Comparison of ENCODE assay signal across 8 cellular contexts in genomic region chr6:31094389-31094881, GRCh38. TPM values are rescaled to one million over a fixed set of nuclear protein-coding genes. Genes with fewer than 3 reads are reported as not detected.
DNase-seq lines count a peak whose midpoint lies in the region; ATAC-seq and TF ChIP-seq lines count a peak whose summit lies in the region.

No MANE protein-coding gene starts in this region.

- no peaks in the 10 kb centered on the region for H3K36me3 ChIP-seq in upper lobe of left lung
- no peaks in the 10 kb centered on the region for H3K36me3 ChIP-seq in H7 (replicated peaks; ENCODE audit: control insufficient read depth, insufficient read depth, low read length)

- 25 to 34% methylated on average over 3 of the region's 3 CpGs for WGBS in upper lobe of left lung, 2 donors

- no peak overlapping the region for H3K4me3 ChIP-seq in upper lobe of left lung
- H3K4me3 ChIP-seq in H7 (ENCODE audit: insufficient read depth, low read depth, low read length): no peak overlapping the region

- no peak for TF ChIP-seq POLR2A in upper lobe of left lung (IDR thresholded peaks at IDR 0.05)

- H3K9me3 ChIP-seq in upper lobe of left lung: no peaks in the 10 kb centered on the region

- H3K9me3 Mint-ChIP-seq in activated CD8-positive, alpha-beta memory T cell treated with anti-CD3 and anti-CD28 coated beads, Interleukin-2, amount 10 ng/mL, durations not matched to agents 7 days and 5 days (ENCODE audit: low read depth): no peaks in the 10 kb centered on the region

- peak in 1 of 4 donors; percentile 23 for TF ChIP-seq EP300 in upper lobe of left lung (IDR thresholded peaks at IDR 0.05)

- peak overlapping the region in 3 of 4 donors; percentile 18 to 44 (median 35) for H3K27ac ChIP-seq in upper lobe of left lung

- H3K27me3 Mint-ChIP-seq in activated CD8-positive, alpha-beta memory T cell treated with anti-CD3 and anti-CD28 coated beads, Interleukin-2, amount 10 ng/mL, durations not matched to agents 7 days and 5 days: no peaks in the 10 kb centered on the region

- DNase-seq in activated naive CD4-positive, alpha-beta T cell treated with Interleukin-2 at 50 U/mL for 16 hours: peak; percentile 22
- no peak for DNase-seq in activated naive CD4-positive, alpha-beta T cell treated with anti-CD3 and anti-CD28 coated beads, Interleukin-2, amount 50 U/mL, for 16 hours
- DNase-seq in activated CD8-positive, alpha-beta memory T cell treated with anti-CD3 and anti-CD28 coated beads, Interleukin-2, amount 10 ng/mL, durations not matched to agents 7 days and 5 days: peak; percentile 52
- no peak for DNase-seq in left ventricle myocardium superior
- no peak for DNase-seq in upper lobe of left lung
- DNase-seq in foreskin melanocyte: no peak
- DNase-seq in H7: no peak
- no peak for DNase-seq in inferior parietal cortex (ENCODE audit: extremely low spot score)

- CTCF ChIA-PET in activated CD8-positive, alpha-beta memory T cell treated with anti-CD3 and anti-CD28 coated beads, Interleukin-2, amount 10 ng/mL, durations not matched to agents 7 days and 5 days (lab: Charles Lee): interaction anchor here (0.9 to 4.2 kb wide), 4 partner anchors 9 to 40 kb away, joined by 3 to 23 read pairs (median 6); no protein-coding TSS in a partner anchor

- no peak overlapping the region for H3K4me3 Mint-ChIP-seq in activated CD8-positive, alpha-beta memory T cell treated with anti-CD3 and anti-CD28 coated beads, Interleukin-2, amount 10 ng/mL, durations not matched to agents 7 days and 5 days

- peak overlapping the region; percentile 77 for H3K27ac Mint-ChIP-seq in activated CD8-positive, alpha-beta memory T cell treated with anti-CD3 and anti-CD28 coated beads, Interleukin-2, amount 10 ng/mL, durations not matched to agents 7 days and 5 days

- no peaks in the 10 kb centered on the region for H3K36me3 Mint-ChIP-seq in activated CD8-positive, alpha-beta memory T cell treated with anti-CD3 and anti-CD28 coated beads, Interleukin-2, amount 10 ng/mL, durations not matched to agents 7 days and 5 days

- H3K4me1 ChIP-seq in upper lobe of left lung: peaks cover 21 to 39% (median 29%) of the 10 kb centered on the region in 4 donors

- intact Hi-C loops in left ventricle myocardium superior (cut with micrococcal nuclease): no loop called here

- no peaks in the 10 kb centered on the region for H3K27me3 ChIP-seq in upper lobe of left lung
- H3K27me3 ChIP-seq in H7 (ENCODE audit: control insufficient read depth, insufficient read depth, low read length): no peaks in the 10 kb centered on the region

- no peak for TF ChIP-seq CTCF in upper lobe of left lung (IDR thresholded peaks at IDR 0.05)

- peak; percentile 72 for ATAC-seq in activated CD8-positive, alpha-beta memory T cell treated with anti-CD3 and anti-CD28 coated beads, Interleukin-2, amount 10 ng/mL, durations not matched to agents 7 days and 5 days
- ATAC-seq in left ventricle myocardium superior: peak; percentile 28
- no peak for ATAC-seq in upper lobe of left lung (ENCODE audit: low FRiP score in 2 of 2)

- peaks cover 19% of the 10 kb centered on the region for H3K4me1 Mint-ChIP-seq in activated CD8-positive, alpha-beta memory T cell treated with anti-CD3 and anti-CD28 coated beads, Interleukin-2, amount 10 ng/mL, durations not matched to agents 7 days and 5 days

RNA-seq across cellular contexts. Expression of gene C6orf15, which starts 17.9 kb away (rescaled TPM):
- total RNA-seq in activated CD8-positive, alpha-beta memory T cell treated with anti-CD3 and anti-CD28 coated beads, Interleukin-2, amount 10 ng/mL, durations not matched to agents 7 days and 5 days: not detected
- total RNA-seq in left ventricle myocardium superior (not detected), upper lobe of left lung (not detected)
- not detected in 2 replicates for total RNA-seq in H7 (2014; rRNA removed; shearing (Covaris generic))

RNA-seq across cellular contexts. Expression of gene PSORS1C1, which starts 20.2 kb away (rescaled TPM):
- total RNA-seq in activated CD8-positive, alpha-beta memory T cell treated with anti-CD3 and anti-CD28 coated beads, Interleukin-2, amount 10 ng/mL, durations not matched to agents 7 days and 5 days: under 1 TPM in 1 of 2 experiments, not detected in 1; 0.26 TPM
- total RNA-seq in left ventricle myocardium superior: 1.5 TPM
- total RNA-seq in upper lobe of left lung: 1 to 10 TPM; 3.2 to 9.4 (median 4.4) TPM
- total RNA-seq in H7 (2014; rRNA removed; shearing (Covaris generic)): 0.10 TPM in 1 of 2 replicates, not detected in the other

RNA-seq across cellular contexts. Expression of gene CDSN, which starts 25.8 kb away (rescaled TPM):
- not detected for total RNA-seq in activated CD8-positive, alpha-beta memory T cell treated with anti-CD3 and anti-CD28 coated beads, Interleukin-2, amount 10 ng/mL, durations not matched to agents 7 days and 5 days
- not detected for total RNA-seq in left ventricle myocardium superior
- total RNA-seq in upper lobe of left lung: not detected
- not detected in 2 replicates for total RNA-seq in H7 (2014; rRNA removed; shearing (Covaris generic))

RNA-seq across cellular contexts. Expression of gene PSORS1C2, which starts 44.4 kb away (rescaled TPM):
- not detected for total RNA-seq in activated CD8-positive, alpha-beta memory T cell treated with anti-CD3 and anti-CD28 coated beads, Interleukin-2, amount 10 ng/mL, durations not matched to agents 7 days and 5 days
- not detected for total RNA-seq in left ventricle myocardium superior
- total RNA-seq in upper lobe of left lung: not detected
- 0.07 TPM in 1 of 2 replicates, not detected in the other for total RNA-seq in H7 (2014; rRNA removed; shearing (Covaris generic))

Comparison
In these comparisons a context has a peak if more than half of its experiments do, and no peak if none do; other contexts are left out.
1. DNase-seq: peak in activated naive CD4-positive, alpha-beta T cell treated with Interleukin-2 at 50 U/mL for 16 hours (single experiment) and activated CD8-positive, alpha-beta memory T cell treated with anti-CD3 and anti-CD28 coated beads, Interleukin-2, amount 10 ng/mL, durations not matched to agents 7 days and 5 days (single experiment); none in activated naive CD4-positive, alpha-beta T cell treated with anti-CD3 and anti-CD28 coated beads, Interleukin-2, amount 50 U/mL, for 16 hours (single experiment), left ventricle myocardium superior (single experiment), upper lobe of left lung (0 of 2), foreskin melanocyte (single experiment), H7 (single experiment) and inferior parietal cortex (single experiment).
2. ATAC-seq: peak in activated CD8-positive, alpha-beta memory T cell treated with anti-CD3 and anti-CD28 coated beads, Interleukin-2, amount 10 ng/mL, durations not matched to agents 7 days and 5 days (single experiment) and left ventricle myocardium superior (single experiment); none in upper lobe of left lung (0 of 2).